Comparison of ENCODE assay signal across 22 cellular contexts in genomic region chr1:21106238-21106637, GRCh38.
"Had no signal": no experiment of that assay in that cellular context is flagged by ENCODE, and none has a peak within 500 bp of the region (broad histone marks: within the 10 kb centered on the region; RNA-seq: fewer than 3 reads in every experiment).

No MANE protein-coding gene starts in this region.

- H3K4me1 ChIP-seq: SJSA1 had no signal

- H3K4me3 ChIP-seq: SJSA1, SK-N-MC had no signal

- H3K27ac ChIP-seq: HL-60, RWPE1, SJSA1, SK-N-MC had no signal

- ATAC-seq: Panc1, PC-3 had no signal

- H3K27me3 ChIP-seq: SJSA1 had no signal

- DNase-seq: Karpas-422, KG1, MM.1S, NCI-H1092 treated with DMSO at 0.1 percent for 48 hours, NCI-H1436, NCI-H187, NCI-H2029, NCI-H2081 treated with DMSO at 0.1 percent for 48 hours, NCI-H2171, NCI-H226, NCI-H446, NCI-H510A, NCI-H524 treated with DMSO at 0.1 percent for 48 hours, NCI-H69, NCI-H774, PC-3, SIG-M5 had no signal

- H3K9me3 ChIP-seq: SJSA1 had no signal
